Comparison of ENCODE assay signal across 12 cellular contexts in genomic region chr1:201904579-201904978, GRCh38. TPM values are rescaled to one million over a fixed set of nuclear protein-coding genes. Genes with fewer than 3 reads are reported as not detected.
A peak's percentile ranks its signal among the peaks of the same experiment; 100 is the strongest.
DNase-seq lines count a peak whose midpoint lies in the region; ATAC-seq and TF ChIP-seq lines count a peak whose summit lies in the region.
"Had no signal": no experiment of that assay in that cellular context is flagged by ENCODE, and none has a peak within 500 bp of the region (broad histone marks: within the 10 kb centered on the region; RNA-seq: fewer than 3 reads in every experiment).

No MANE protein-coding gene starts in this region.

- peak; percentile 92 for DNase-seq in AG09319 (ENCODE audit: extremely low read depth, low read depth)
- peak; percentile 60 for DNase-seq in astrocyte of the cerebellum (ENCODE audit: low read depth)
- peak in 3 of 5 donors; percentile 48 to 60 (median 51) for DNase-seq in heart left ventricle
- DNase-seq in ovary, result peak; percentile 63 to 78 (median 74)
- no peak for DNase-seq in activated T-cell treated with anti-CD3 and anti-CD28 coated beads, Interleukin-2, amount 50 U/mL, for 48 hours
- no peak for DNase-seq in pons (ENCODE audit: low spot score)
- DNase-seq: stimulated activated CD4-positive, alpha-beta T cell treated with anti-CD3 and anti-CD28 coated beads, Interleukin-15, amount 100 ng/mL, for 24 hours had no signal

- H3K36me3 ChIP-seq in heart left ventricle, result peaks cover 0 to 8% (median 0%) of the 10 kb centered on the region in 9 donors
- no peaks in the 10 kb centered on the region for H3K36me3 ChIP-seq in ovary
- H3K36me3 ChIP-seq: BLaER1 treated with 17β-estradiol and CSF1 and Interleukin-3, amounts not matched to agents 10 nM and 100 nM had no signal

- H3K9me3 ChIP-seq in heart left ventricle, result no peaks in the 10 kb centered on the region
- no peaks in the 10 kb centered on the region for H3K9me3 ChIP-seq in ovary
- H3K9me3 ChIP-seq: BLaER1 treated with 17β-estradiol and CSF1 and Interleukin-3, amounts not matched to agents 10 nM and 100 nM had no signal

- H3K4me1 ChIP-seq in heart left ventricle (peaks cover 0 to 45% (median 11%) of the 10 kb centered on the region in 12 donors), ovary (ENCODE audit: insufficient read depth) (peaks cover 52% of the 10 kb centered on the region)

- peak in 3 of 4 donors; percentile 49 to 80 (median 72) for ATAC-seq in heart left ventricle
- no peak for ATAC-seq in HG03175 (IDR thresholded peaks at IDR 0.05; ENCODE audit: unreplicated experiment)
- no peak for ATAC-seq in GM19023 (IDR thresholded peaks at IDR 0.05; ENCODE audit: unreplicated experiment)
- ATAC-seq: HCT116 had no signal

- H3K4me3 ChIP-seq in astrocyte of the cerebellum (ENCODE audit: low read depth, low read length) (no peak overlapping the region), heart left ventricle (no peak overlapping the region), ovary (no peak overlapping the region)
- H3K4me3 ChIP-seq: BLaER1 treated with 17β-estradiol and CSF1 and Interleukin-3, amounts not matched to agents 10 nM and 100 nM had no signal

- H3K27ac ChIP-seq in heart left ventricle (peak overlapping the region; percentile 17 to 92 (median 68)), ovary (peak overlapping the region; percentile 47 to 94)
- H3K27ac ChIP-seq: BLaER1 treated with 17β-estradiol and CSF1 and Interleukin-3, amounts not matched to agents 10 nM and 100 nM; epithelial cell of prostate had no signal

- in situ Hi-C loops in astrocyte of the cerebellum (cut with HindIII; ENCODE audit: low sequenced_read_pairs), result no loop called here

- H3K27me3 ChIP-seq in heart left ventricle (no peaks in the 10 kb centered on the region), ovary (no peaks in the 10 kb centered on the region)
- H3K27me3 ChIP-seq: BLaER1 treated with 17β-estradiol and CSF1 and Interleukin-3, amounts not matched to agents 10 nM and 100 nM had no signal

- no peak for TF ChIP-seq EP300 in ovary (IDR thresholded peaks at IDR 0.05)

- 12 to 29% (median 23%) methylated on average over 6 of the region's 6 CpGs for WGBS in heart left ventricle, 4 donors
- WGBS in ovary, 3 donors, result 5 to 8% (median 7%) methylated on average over 6 of the region's 6 CpGs

- intact Hi-C loops in heart left ventricle (cut with DNase I), result no loop called here
- intact Hi-C loops in ovary (cut with DNase I), result no loop called here

- TF ChIP-seq CTCF in AG09319 (IDR thresholded peaks at IDR 0.05; ENCODE audit: low read depth, low read length) (no peak), astrocyte of the cerebellum (IDR thresholded peaks at IDR 0.05; ENCODE audit: low read depth, low read length, missing control alignments) (no peak), heart left ventricle (IDR thresholded peaks at IDR 0.05) (no peak), ovary (IDR thresholded peaks at IDR 0.05) (no peak)

- TF ChIP-seq POLR2A in heart left ventricle (IDR thresholded peaks at IDR 0.05), result no peak
- peak; percentile 18 for TF ChIP-seq POLR2A in ovary (IDR thresholded peaks at IDR 0.05)

RNA-seq across cellular contexts. Expression of gene SHISA4, which starts 15.9 kb away (rescaled TPM):
- total RNA-seq in heart left ventricle, result 100 to 1,000 TPM in 6 of 9 donors, 10 to 100 TPM in 3; 66.5 to 262 (median 133) TPM
- 100 to 1,000 TPM in 1 of 2 donors, 10 to 100 TPM in 1; 53.2 to 101 TPM for polyA plus RNA-seq in heart left ventricle
- 10 to 100 TPM; 16.8 to 37.9 (median 26.4) TPM for total RNA-seq in ovary
- 10 to 100 TPM; 11.3 to 29.9 TPM for polyA plus RNA-seq in ovary

RNA-seq across cellular contexts. Expression of gene LMOD1, which starts 41.8 kb away (rescaled TPM):
- total RNA-seq in heart left ventricle (10 to 100 TPM in 4 of 9 donors, 1 to 10 TPM in 5; 4.6 to 24.9 (median 10.0) TPM), ovary (100 to 1,000 TPM in 2 of 7 donors, 10 to 100 TPM in 5; 25.6 to 155 (median 67.2) TPM)
- polyA plus RNA-seq in heart left ventricle (10 to 100 TPM in 1 of 2 donors, 1 to 10 TPM in 1; 5.1 to 14.5 TPM), ovary (100 to 1,000 TPM in 1 of 2 donors, 10 to 100 TPM in 1; 94.6 to 255 TPM)

RNA-seq across cellular contexts. Expression of gene TIMM17A, which starts 50.7 kb away (rescaled TPM):
- total RNA-seq in heart left ventricle (100 to 1,000 TPM in 3 of 9 donors, 10 to 100 TPM in 6; 31.7 to 120 (median 86.0) TPM), ovary (10 to 100 TPM; 19.9 to 38.1 (median 29.7) TPM)
- polyA plus RNA-seq in heart left ventricle (100 to 1,000 TPM in 1 of 2 donors, 10 to 100 TPM in 1; 50.7 to 151 TPM), ovary (10 to 100 TPM; 23.2 to 31.5 TPM)

Comparison
In these comparisons a context has a peak if more than half of its experiments do, and no peak if none do; other contexts are left out.
1. DNase-seq: peak in AG09319 (single experiment), astrocyte of the cerebellum (single experiment), heart left ventricle (3 of 5) and ovary (5 of 5); none in activated T-cell treated with anti-CD3 and anti-CD28 coated beads, Interleukin-2, amount 50 U/mL, for 48 hours (0 of 2) and pons (single experiment).
2. ATAC-seq: peak in heart left ventricle (3 of 4); none in HG03175 (single experiment) and GM19023 (single experiment).